In the genomic region with DNA sequence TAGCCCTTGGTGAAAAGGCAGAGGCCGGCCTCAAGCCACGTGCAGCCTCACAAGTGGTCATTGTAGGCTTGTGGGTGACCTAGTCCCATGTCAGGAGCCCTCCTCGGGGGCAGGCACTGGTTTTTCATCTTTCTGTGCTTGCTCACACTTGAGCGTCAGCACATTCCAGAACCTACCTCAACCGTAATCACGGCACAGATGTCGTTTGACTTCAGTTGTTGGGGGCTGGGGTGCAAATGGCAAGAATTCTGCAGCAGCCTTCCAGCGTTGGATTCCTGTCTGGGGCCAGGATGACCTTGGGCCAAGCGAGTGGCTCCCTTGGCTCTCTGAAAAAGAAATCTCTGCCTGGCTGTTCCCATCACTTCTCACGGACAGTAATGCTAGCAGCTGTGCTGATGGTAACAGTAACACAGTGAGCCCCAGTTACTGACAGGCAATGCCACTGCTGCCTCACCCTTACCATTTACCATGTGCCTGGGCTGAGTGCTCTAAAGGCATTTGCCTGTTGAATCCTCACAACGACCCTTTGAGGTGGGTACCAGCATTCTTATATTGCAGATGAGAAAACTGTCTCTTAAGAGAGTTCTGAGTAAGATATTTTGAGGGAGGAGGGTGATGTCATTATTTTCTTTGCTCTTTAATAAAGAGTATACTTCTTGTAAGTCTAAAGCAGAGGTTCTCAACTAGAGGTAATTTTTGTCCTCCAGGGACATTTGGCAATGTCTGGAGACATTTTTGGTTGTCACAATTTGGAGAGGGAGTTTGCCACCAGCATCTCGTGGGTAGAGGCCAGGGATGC, we compare ENCODE assay signal across 8 cellular contexts.
DNase-seq lines count a peak whose midpoint lies in the region; TF ChIP-seq lines count a peak whose summit lies in the region.

No MANE protein-coding gene starts in this region.

- peak; percentile 28 for DNase-seq in ELR (ENCODE audit: low read depth)
- peak; percentile 81 to 87 for DNase-seq in cardiac fibroblast (ENCODE audit: low read depth in 2 of 2)
- peak; percentile 68 for DNase-seq in islet precursor cell
- DNase-seq in skeletal muscle cell (ENCODE audit: low read depth), result peak; percentile 75
- no peak for DNase-seq in hippocampal formation (lab: John Stamatoyannopoulos, UW)
- DNase-seq in NCI-H748 treated with DMSO at 0.1 percent for 48 hours (lab: John Stamatoyannopoulos, UW), result no peak
- DNase-seq in iPS-NIHi11 (ENCODE audit: low spot score), result no peak
- no peak for DNase-seq in NCI-H748 (lab: John Stamatoyannopoulos, UW; ENCODE audit: unreplicated experiment)

- TF ChIP-seq CTCF in cardiac fibroblast (IDR thresholded peaks at IDR 0.05; ENCODE audit: low read depth, low read length), result no peak

- no peak overlapping the region for H3K4me3 ChIP-seq in cardiac fibroblast (replicated peaks in 1 of 2; ENCODE audit: low read depth in 2 of 2, low read length in 2 of 2)
- no peak overlapping the region for H3K4me3 ChIP-seq in skeletal muscle cell (ENCODE audit: low read depth, low read length)

Comparison
In these comparisons a context has a peak if more than half of its experiments do, and no peak if none do; other contexts are left out.
1. DNase-seq: peak in ELR (single experiment), cardiac fibroblast (2 of 2), islet precursor cell (single experiment) and skeletal muscle cell (single experiment); none in hippocampal formation (0 of 2), NCI-H748 treated with DMSO at 0.1 percent for 48 hours (single experiment), iPS-NIHi11 (single experiment) and NCI-H748 (single experiment).